ENCODE assay signal across 1 cellular context in the genomic region with DNA sequence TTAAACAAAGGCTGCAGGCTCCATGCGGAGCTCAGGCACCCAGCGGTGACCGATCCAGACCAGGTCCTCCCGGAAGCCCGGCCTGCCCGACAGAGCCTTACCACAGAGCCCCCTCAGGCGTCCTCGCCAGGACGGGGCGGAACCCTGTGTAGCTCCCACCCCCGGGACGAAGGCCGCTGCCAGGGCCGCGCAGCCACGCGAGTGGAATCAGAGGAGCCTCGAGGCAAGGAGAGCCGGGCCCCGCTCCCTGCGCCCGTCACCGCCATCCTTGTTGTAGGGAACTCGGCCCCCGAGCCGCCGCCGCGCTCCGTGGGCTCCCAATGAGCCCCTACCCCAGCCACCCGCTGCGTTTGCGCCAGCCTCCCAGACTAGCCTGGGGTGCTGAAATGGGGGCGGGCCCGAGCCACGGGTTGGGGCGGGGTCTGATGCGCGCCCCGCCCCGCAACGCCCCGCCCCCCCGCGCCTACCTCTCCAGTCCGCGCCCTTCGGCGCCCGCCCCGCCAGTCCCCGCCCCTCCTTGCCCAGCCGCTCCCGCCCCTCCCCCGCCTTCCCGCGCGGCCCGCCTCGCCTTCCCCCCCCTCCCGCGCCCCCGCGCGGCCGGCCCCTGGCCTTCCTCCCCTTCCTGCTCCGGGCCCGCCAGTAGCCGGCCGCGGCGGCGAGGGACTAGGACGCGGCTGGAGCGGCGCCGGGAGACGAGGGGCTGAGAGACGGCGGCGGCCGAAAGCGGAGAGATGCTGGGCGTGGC.
TF ChIP-seq lines count a peak whose summit lies in the region.

A gene with protein sequence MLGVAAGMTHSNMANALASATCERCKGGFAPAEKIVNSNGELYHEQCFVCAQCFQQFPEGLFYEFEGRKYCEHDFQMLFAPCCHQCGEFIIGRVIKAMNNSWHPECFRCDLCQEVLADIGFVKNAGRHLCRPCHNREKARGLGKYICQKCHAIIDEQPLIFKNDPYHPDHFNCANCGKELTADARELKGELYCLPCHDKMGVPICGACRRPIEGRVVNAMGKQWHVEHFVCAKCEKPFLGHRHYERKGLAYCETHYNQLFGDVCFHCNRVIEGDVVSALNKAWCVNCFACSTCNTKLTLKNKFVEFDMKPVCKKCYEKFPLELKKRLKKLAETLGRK (plus strand): TSS at position 639 of the 745 bp plus-strand sequence. CDS start 93 bp downstream, at position 732.

TF ChIP-seq in HEK293, 187 proteins besides CTCF, POLR2A, EP300 and RAD21 (continued from another document and continues in another):
- TF ChIP-seq, protein P1, sequence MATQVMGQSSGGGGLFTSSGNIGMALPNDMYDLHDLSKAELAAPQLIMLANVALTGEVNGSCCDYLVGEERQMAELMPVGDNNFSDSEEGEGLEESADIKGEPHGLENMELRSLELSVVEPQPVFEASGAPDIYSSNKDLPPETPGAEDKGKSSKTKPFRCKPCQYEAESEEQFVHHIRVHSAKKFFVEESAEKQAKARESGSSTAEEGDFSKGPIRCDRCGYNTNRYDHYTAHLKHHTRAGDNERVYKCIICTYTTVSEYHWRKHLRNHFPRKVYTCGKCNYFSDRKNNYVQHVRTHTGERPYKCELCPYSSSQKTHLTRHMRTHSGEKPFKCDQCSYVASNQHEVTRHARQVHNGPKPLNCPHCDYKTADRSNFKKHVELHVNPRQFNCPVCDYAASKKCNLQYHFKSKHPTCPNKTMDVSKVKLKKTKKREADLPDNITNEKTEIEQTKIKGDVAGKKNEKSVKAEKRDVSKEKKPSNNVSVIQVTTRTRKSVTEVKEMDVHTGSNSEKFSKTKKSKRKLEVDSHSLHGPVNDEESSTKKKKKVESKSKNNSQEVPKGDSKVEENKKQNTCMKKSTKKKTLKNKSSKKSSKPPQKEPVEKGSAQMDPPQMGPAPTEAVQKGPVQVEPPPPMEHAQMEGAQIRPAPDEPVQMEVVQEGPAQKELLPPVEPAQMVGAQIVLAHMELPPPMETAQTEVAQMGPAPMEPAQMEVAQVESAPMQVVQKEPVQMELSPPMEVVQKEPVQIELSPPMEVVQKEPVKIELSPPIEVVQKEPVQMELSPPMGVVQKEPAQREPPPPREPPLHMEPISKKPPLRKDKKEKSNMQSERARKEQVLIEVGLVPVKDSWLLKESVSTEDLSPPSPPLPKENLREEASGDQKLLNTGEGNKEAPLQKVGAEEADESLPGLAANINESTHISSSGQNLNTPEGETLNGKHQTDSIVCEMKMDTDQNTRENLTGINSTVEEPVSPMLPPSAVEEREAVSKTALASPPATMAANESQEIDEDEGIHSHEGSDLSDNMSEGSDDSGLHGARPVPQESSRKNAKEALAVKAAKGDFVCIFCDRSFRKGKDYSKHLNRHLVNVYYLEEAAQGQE (tag by site-specific recombination; IDR thresholded peaks at IDR 0.05): no peak
- TF ChIP-seq ZNF777 (tag by site-specific recombination; IDR thresholded peaks at IDR 0.05; ENCODE audit: borderline replicate concordance) (peak; percentile 23; the same call in 1 of the 2 replicates), ZNF426 (tag by site-specific recombination; IDR thresholded peaks at IDR 0.05) (no peak), ZBTB48 (tag by site-specific recombination; IDR thresholded peaks at IDR 0.05) (peak; percentile 68), ZNF48 (tag by site-specific recombination; IDR thresholded peaks at IDR 0.05) (no peak), ZNF202 (tag by site-specific recombination; IDR thresholded peaks at IDR 0.05; ENCODE audit: borderline replicate concordance) (no peak), ZNF292 (tag by site-specific recombination; IDR thresholded peaks at IDR 0.05; ENCODE audit: borderline replicate concordance, low read depth) (no peak), SP2 (tag by site-specific recombination; IDR thresholded peaks at IDR 0.05) (peak; percentile 71), HOXD13 (CRISPR knock-in tag; IDR thresholded peaks at IDR 0.05; ENCODE audit: borderline replicate concordance) (no peak), YY2 (tag by site-specific recombination; IDR thresholded peaks at IDR 0.05) (no peak), ZNF37A (tag by site-specific recombination; IDR thresholded peaks at IDR 0.05) (no peak), WT1 (tag by site-specific recombination; IDR thresholded peaks at IDR 0.05) (peak; percentile 65), ZNF624 (tag by site-specific recombination; IDR thresholded peaks at IDR 0.05) (no peak), ZNF324 (tag by site-specific recombination; IDR thresholded peaks at IDR 0.05) (no peak), KLF9 (tag by site-specific recombination; IDR thresholded peaks at IDR 0.05; ENCODE audit: low read depth) (peak; percentile 77), MZF1 (tag by site-specific recombination; IDR thresholded peaks at IDR 0.05; ENCODE audit: borderline replicate concordance) (no peak), ZNF473 (tag by site-specific recombination; IDR thresholded peaks at IDR 0.05) (no peak), ZNF16 (tag by site-specific recombination; IDR thresholded peaks at IDR 0.05; ENCODE audit: low read depth) (no peak), ZNF239 (tag by site-specific recombination; IDR thresholded peaks at IDR 0.05) (no peak), ZNF514 (tag by site-specific recombination; IDR thresholded peaks at IDR 0.05) (no peak), ZNF184 (tag by site-specific recombination; IDR thresholded peaks at IDR 0.05) (no peak), ZNF658 (tag by site-specific recombination; IDR thresholded peaks at IDR 0.05) (no peak), ZNF843 (tag by site-specific recombination; IDR thresholded peaks at IDR 0.05) (peak; percentile 17; the same call in 1 of the 2 replicates), ZNF555 (tag by site-specific recombination; conservative IDR thresholded peaks at IDR 0.05) (no peak), GLIS1 (tag by site-specific recombination; IDR thresholded peaks at IDR 0.05) (peak; percentile 72), ZNF398 (tag by site-specific recombination; IDR thresholded peaks at IDR 0.05) (peak; percentile 72), ZNF677 (tag by site-specific recombination; IDR thresholded peaks at IDR 0.05) (no peak), ZNF560 (tag by site-specific recombination; IDR thresholded peaks at IDR 0.05; ENCODE audit: borderline replicate concordance) (no peak), OVOL3 (tag by site-specific recombination; IDR thresholded peaks at IDR 0.05) (no peak), KLF16 (tag by site-specific recombination; IDR thresholded peaks at IDR 0.05) (peak; percentile 70), ZNF146 (tag by site-specific recombination; IDR thresholded peaks at IDR 0.05) (no peak), ZNF629 (tag by site-specific recombination; IDR thresholded peaks at IDR 0.05) (peak; percentile 42; the same call in 1 of the 2 replicates), ZSCAN30 (tag by site-specific recombination; IDR thresholded peaks at IDR 0.05) (peak; percentile 64), ZFHX2 (tag by site-specific recombination; conservative IDR thresholded peaks at IDR 0.05) (0 out of 2 replicates have a peak, but pooled peaks have one; percentile 27), ZNF391 (tag by site-specific recombination; IDR thresholded peaks at IDR 0.05; ENCODE audit: borderline replicate concordance, low read depth) (no peak), FEZF1 (tag by site-specific recombination; IDR thresholded peaks at IDR 0.05) (no peak), OSR2 (tag by site-specific recombination; IDR thresholded peaks at IDR 0.05) (no peak; the same call in 1 of the 2 replicates), YY1 (tag by site-specific recombination; IDR thresholded peaks at IDR 0.05) (no peak; the same call in 1 of the 2 replicates), MEIS1 (CRISPR knock-in tag; IDR thresholded peaks at IDR 0.05; ENCODE audit: borderline replicate concordance) (no peak)
- TF ChIP-seq, protein P2, sequence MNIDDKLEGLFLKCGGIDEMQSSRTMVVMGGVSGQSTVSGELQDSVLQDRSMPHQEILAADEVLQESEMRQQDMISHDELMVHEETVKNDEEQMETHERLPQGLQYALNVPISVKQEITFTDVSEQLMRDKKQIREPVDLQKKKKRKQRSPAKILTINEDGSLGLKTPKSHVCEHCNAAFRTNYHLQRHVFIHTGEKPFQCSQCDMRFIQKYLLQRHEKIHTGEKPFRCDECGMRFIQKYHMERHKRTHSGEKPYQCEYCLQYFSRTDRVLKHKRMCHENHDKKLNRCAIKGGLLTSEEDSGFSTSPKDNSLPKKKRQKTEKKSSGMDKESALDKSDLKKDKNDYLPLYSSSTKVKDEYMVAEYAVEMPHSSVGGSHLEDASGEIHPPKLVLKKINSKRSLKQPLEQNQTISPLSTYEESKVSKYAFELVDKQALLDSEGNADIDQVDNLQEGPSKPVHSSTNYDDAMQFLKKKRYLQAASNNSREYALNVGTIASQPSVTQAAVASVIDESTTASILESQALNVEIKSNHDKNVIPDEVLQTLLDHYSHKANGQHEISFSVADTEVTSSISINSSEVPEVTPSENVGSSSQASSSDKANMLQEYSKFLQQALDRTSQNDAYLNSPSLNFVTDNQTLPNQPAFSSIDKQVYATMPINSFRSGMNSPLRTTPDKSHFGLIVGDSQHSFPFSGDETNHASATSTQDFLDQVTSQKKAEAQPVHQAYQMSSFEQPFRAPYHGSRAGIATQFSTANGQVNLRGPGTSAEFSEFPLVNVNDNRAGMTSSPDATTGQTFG (tag by site-specific recombination; IDR thresholded peaks at IDR 0.05; ENCODE audit: borderline replicate concordance): no peak
- TF ChIP-seq, protein P3, sequence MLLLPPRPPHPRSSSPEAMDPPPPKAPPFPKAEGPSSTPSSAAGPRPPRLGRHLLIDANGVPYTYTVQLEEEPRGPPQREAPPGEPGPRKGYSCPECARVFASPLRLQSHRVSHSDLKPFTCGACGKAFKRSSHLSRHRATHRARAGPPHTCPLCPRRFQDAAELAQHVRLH (tag by site-specific recombination; IDR thresholded peaks at IDR 0.05): 0 out of 2 replicates have a peak, but pooled peaks have one; percentile 39
- TF ChIP-seq, protein P4, sequence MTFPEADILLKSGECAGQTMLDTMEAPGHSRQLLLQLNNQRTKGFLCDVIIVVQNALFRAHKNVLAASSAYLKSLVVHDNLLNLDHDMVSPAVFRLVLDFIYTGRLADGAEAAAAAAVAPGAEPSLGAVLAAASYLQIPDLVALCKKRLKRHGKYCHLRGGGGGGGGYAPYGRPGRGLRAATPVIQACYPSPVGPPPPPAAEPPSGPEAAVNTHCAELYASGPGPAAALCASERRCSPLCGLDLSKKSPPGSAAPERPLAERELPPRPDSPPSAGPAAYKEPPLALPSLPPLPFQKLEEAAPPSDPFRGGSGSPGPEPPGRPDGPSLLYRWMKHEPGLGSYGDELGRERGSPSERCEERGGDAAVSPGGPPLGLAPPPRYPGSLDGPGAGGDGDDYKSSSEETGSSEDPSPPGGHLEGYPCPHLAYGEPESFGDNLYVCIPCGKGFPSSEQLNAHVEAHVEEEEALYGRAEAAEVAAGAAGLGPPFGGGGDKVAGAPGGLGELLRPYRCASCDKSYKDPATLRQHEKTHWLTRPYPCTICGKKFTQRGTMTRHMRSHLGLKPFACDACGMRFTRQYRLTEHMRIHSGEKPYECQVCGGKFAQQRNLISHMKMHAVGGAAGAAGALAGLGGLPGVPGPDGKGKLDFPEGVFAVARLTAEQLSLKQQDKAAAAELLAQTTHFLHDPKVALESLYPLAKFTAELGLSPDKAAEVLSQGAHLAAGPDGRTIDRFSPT (tag by site-specific recombination; IDR thresholded peaks at IDR 0.05): peak; percentile 96
- TF ChIP-seq, protein P5, sequence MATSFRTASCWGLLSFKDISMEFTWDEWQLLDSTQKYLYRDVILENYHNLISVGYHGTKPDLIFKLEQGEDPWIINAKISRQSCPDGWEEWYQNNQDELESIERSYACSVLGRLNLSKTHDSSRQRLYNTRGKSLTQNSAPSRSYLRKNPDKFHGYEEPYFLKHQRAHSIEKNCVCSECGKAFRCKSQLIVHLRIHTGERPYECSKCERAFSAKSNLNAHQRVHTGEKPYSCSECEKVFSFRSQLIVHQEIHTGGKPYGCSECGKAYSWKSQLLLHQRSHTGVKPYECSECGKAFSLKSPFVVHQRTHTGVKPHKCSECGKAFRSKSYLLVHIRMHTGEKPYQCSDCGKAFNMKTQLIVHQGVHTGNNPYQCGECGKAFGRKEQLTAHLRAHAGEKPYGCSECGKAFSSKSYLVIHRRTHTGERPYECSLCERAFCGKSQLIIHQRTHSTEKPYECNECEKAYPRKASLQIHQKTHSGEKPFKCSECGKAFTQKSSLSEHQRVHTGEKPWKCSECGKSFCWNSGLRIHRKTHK (tag by site-specific recombination; IDR thresholded peaks at IDR 0.05): no peak
- TF ChIP-seq, protein P6, sequence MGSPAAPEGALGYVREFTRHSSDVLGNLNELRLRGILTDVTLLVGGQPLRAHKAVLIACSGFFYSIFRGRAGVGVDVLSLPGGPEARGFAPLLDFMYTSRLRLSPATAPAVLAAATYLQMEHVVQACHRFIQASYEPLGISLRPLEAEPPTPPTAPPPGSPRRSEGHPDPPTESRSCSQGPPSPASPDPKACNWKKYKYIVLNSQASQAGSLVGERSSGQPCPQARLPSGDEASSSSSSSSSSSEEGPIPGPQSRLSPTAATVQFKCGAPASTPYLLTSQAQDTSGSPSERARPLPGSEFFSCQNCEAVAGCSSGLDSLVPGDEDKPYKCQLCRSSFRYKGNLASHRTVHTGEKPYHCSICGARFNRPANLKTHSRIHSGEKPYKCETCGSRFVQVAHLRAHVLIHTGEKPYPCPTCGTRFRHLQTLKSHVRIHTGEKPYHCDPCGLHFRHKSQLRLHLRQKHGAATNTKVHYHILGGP (tag by site-specific recombination; IDR thresholded peaks at IDR 0.05): no peak
- TF ChIP-seq, protein P7, sequence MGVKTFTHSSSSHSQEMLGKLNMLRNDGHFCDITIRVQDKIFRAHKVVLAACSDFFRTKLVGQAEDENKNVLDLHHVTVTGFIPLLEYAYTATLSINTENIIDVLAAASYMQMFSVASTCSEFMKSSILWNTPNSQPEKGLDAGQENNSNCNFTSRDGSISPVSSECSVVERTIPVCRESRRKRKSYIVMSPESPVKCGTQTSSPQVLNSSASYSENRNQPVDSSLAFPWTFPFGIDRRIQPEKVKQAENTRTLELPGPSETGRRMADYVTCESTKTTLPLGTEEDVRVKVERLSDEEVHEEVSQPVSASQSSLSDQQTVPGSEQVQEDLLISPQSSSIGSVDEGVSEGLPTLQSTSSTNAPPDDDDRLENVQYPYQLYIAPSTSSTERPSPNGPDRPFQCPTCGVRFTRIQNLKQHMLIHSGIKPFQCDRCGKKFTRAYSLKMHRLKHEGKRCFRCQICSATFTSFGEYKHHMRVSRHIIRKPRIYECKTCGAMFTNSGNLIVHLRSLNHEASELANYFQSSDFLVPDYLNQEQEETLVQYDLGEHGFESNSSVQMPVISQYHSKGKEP (tag by site-specific recombination; IDR thresholded peaks at IDR 0.05): no peak
